Comparison of ENCODE assay signal across 9 cellular contexts in the genomic region with DNA sequence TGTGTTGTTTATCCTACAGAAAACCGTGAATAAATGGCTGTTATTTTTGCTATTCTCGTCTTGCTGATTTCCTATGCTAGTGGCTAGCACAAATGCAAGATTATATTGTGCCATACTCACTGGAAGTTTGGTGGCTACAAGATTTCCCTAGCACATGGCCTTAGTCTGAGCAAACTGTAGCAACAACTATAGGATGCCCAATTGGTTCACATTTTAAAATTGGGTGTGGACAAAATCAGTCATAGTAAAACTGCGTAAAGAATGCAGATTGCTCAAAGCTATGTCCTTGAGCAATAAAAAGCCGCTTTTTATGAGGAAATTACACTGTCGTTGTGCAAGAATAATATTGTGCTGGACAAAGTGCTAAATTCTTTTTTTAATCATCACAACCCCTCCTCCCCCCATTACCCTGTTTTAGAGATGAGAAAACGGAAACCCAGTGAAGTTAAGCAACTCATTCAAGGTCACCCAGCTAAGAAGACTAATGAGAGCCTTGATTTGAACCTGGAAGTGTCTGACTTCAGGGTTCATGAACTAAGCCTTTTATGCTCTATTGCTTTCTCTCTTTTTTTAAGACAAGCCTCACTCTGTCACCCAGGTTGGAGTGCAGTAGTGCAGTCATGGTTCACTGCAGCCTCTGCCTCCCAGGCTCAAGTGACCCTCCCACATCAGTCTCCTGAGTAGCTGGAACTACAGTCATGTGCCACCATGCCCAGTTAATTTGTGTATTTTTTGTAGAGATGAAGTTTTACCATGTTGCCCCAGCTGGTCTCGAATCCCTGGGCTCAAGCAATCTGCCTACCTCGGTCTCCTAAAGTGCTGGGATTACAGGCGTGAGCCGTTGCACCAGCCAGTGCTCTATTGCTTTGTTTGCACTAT.
A peak's percentile ranks its signal among the peaks of the same experiment; 100 is the strongest.
DNase-seq lines count a peak whose midpoint lies in the region; ATAC-seq, FAIRE-seq and TF ChIP-seq lines count a peak whose summit lies in the region.
"Had no signal": no experiment of that assay in that cellular context is flagged by ENCODE, and none has a peak within 500 bp of the region (broad histone marks: within the 10 kb centered on the region; RNA-seq: fewer than 3 reads in every experiment).

No MANE protein-coding gene starts in this region.

- peaks cover 0 to 3% of the 10 kb centered on the region in 2 experiments for H3K36me3 ChIP-seq in endothelial cell of umbilical vein (ENCODE audit: control insufficient read depth in 2 of 2, extremely low read depth in 1 of 2, insufficient read depth in 2 of 2, low read length in 2 of 2)

- peak; percentile 73 for ATAC-seq in GM21786 (IDR thresholded peaks at IDR 0.05; ENCODE audit: unreplicated experiment)

- peak; percentile 76 for DNase-seq in DMS53 (lab: John Stamatoyannopoulos, UW)
- peak; percentile 98 for DNase-seq in NCI-H226
- DNase-seq in endothelial cell of umbilical vein (ENCODE audit: low read depth, low spot score): peak; percentile 83
- DNase-seq in progenitor cell of endocrine pancreas (ENCODE audit: low spot score, unreplicated experiment): no peak
- no peak for DNase-seq in NCI-H128 (lab: John Stamatoyannopoulos, UW; ENCODE audit: unreplicated experiment)
- DNase-seq in NCI-H2227 treated with DMSO at 0.1 percent for 48 hours (lab: John Stamatoyannopoulos, UW): no peak
- DNase-seq in anterior cingulate cortex (lab: John Stamatoyannopoulos, UW): no peak

- H2AFZ ChIP-seq in endothelial cell of umbilical vein (ENCODE audit: low read depth, low read length): no peak overlapping the region

- H3K4me3 Mint-ChIP-seq in progenitor cell of endocrine pancreas (ENCODE audit: low read depth): no peak overlapping the region
- H3K4me3 Mint-ChIP-seq: natural killer cell treated with Interleukin-12 subunit alpha and Interleukin-12 subunit beta and Interleukin-15 and Interleukin-18, amount 100 ng/mL, for 72 hours had no signal

- peak overlapping the region; percentile 3 for H3K27ac Mint-ChIP-seq in progenitor cell of endocrine pancreas
- H3K27ac Mint-ChIP-seq: natural killer cell treated with Interleukin-12 subunit alpha and Interleukin-12 subunit beta and Interleukin-15 and Interleukin-18, amount 100 ng/mL, for 72 hours had no signal

- peak overlapping the region in 1 of 3 experiments; percentile 15 for H3K4me3 ChIP-seq in endothelial cell of umbilical vein (replicated peaks in 1 of 3; ENCODE audit: insufficient read depth in 1 of 3, low read depth in 1 of 3, low read length in 3 of 3)

- H3K4me2 ChIP-seq in endothelial cell of umbilical vein (ENCODE audit: insufficient read depth, low read length): peak overlapping the region; percentile 61

- H3K4me1 ChIP-seq in endothelial cell of umbilical vein (ENCODE audit: control insufficient read depth, extremely low read depth, insufficient read depth, low read length): peaks cover 56% of the 10 kb centered on the region

- H3K36me3 Mint-ChIP-seq in progenitor cell of endocrine pancreas (ENCODE audit: insufficient read depth): peaks cover 3% of the 10 kb centered on the region
- H3K36me3 Mint-ChIP-seq: natural killer cell treated with Interleukin-12 subunit alpha and Interleukin-12 subunit beta and Interleukin-15 and Interleukin-18, amount 100 ng/mL, for 72 hours had no signal

- H3K27ac ChIP-seq in endothelial cell of umbilical vein (ENCODE audit: insufficient read depth, low read depth, low read length): peak overlapping the region; percentile 89

- no peak for TF ChIP-seq POLR2A in endothelial cell of umbilical vein (IDR thresholded peaks at IDR 0.05; ENCODE audit: low read depth, low read length)

- TF ChIP-seq CTCF in endothelial cell of umbilical vein (IDR thresholded peaks at IDR 0.05; ENCODE audit: extremely low read depth in 1 of 2, insufficient read depth in 1 of 2, low read depth in 1 of 2, low read length in 2 of 2): no peak
- no peak for TF ChIP-seq CTCF in progenitor cell of endocrine pancreas (IDR thresholded peaks at IDR 0.05; ENCODE audit: unreplicated experiment)

- dilution Hi-C loops in endothelial cell of umbilical vein (cut with MboI; ENCODE audit: extremely low pct_ligation_motif_present, low sequenced_read_pairs): no loop called here

- no peaks in the 10 kb centered on the region for H3K27me3 ChIP-seq in endothelial cell of umbilical vein (ENCODE audit: control insufficient read depth in 2 of 2, insufficient read depth in 2 of 2, low read length in 2 of 2)

- no peaks in the 10 kb centered on the region for H3K9me3 ChIP-seq in endothelial cell of umbilical vein (replicated peaks; ENCODE audit: control insufficient read depth, insufficient read depth, low read length)

- CTCF ChIA-PET in endothelial cell of umbilical vein (lab: Charles Lee): interaction anchor here (0.7 to 2.4 kb wide), 5 partner anchors 10 to 74 kb away, joined by 3 to 11 read pairs (median 3); a partner anchor contains a TSS

- no peaks in the 10 kb centered on the region for H3K27me3 Mint-ChIP-seq in progenitor cell of endocrine pancreas

- intact Hi-C loops in endothelial cell of umbilical vein (cut with micrococcal nuclease): loop anchor here (1.0 to 5.0 kb wide), 7 partner anchors 20 to 626 kb away; a partner anchor contains a TSS

- POLR2A ChIA-PET in endothelial cell of umbilical vein (lab: Charles Lee): no interaction called here

- no peaks in the 10 kb centered on the region for H3K9me1 ChIP-seq in endothelial cell of umbilical vein (replicated peaks; ENCODE audit: control insufficient read depth, extremely low read depth, insufficient read depth, low read length)

- H3K9ac ChIP-seq in endothelial cell of umbilical vein (replicated peaks; ENCODE audit: extremely low read depth, insufficient read depth, low read length): peak overlapping the region; percentile 73

- BruUV-seq in endothelial cell of umbilical vein (replicated peaks; lab: Mats Ljungman, UMichigan): no TSS peak

- H3K4me1 Mint-ChIP-seq in progenitor cell of endocrine pancreas (ENCODE audit: low read depth): peaks cover 37% of the 10 kb centered on the region

- H3K79me2 ChIP-seq in endothelial cell of umbilical vein (ENCODE audit: control insufficient read depth, insufficient read depth, low read length): peaks cover 21% of the 10 kb centered on the region

- peak; percentile 61 for FAIRE-seq in endothelial cell of umbilical vein (lab: Jason Lieb, UNC)

- no peaks in the 10 kb centered on the region for H4K20me1 ChIP-seq in endothelial cell of umbilical vein (replicated peaks; ENCODE audit: control insufficient read depth, extremely low read depth, insufficient read depth, low read length)

- peaks cover 6% of the 10 kb centered on the region for H3K9me3 Mint-ChIP-seq in progenitor cell of endocrine pancreas (ENCODE audit: low read depth)

TF ChIP-seq in endothelial cell of umbilical vein, 7 proteins besides CTCF, POLR2A, EP300 and RAD21:
- TF ChIP-seq, protein P1, sequence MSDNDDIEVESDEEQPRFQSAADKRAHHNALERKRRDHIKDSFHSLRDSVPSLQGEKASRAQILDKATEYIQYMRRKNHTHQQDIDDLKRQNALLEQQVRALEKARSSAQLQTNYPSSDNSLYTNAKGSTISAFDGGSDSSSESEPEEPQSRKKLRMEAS (IDR thresholded peaks at IDR 0.05; ENCODE audit: insufficient read depth, insufficient read length): no peak
- TF ChIP-seq FOS (IDR thresholded peaks at IDR 0.05; ENCODE audit: borderline replicate concordance, insufficient read depth, low read length) (peak; percentile 51), GATA2 (IDR thresholded peaks at IDR 0.05; ENCODE audit: insufficient read depth, insufficient read length, low read depth, low read length) (no peak), POLR2AphosphoS5 (IDR thresholded peaks at IDR 0.05; ENCODE audit: insufficient read depth, low read depth, low read length) (peak; percentile 43), JUN (IDR thresholded peaks at IDR 0.05; ENCODE audit: borderline replicate concordance, insufficient read depth, insufficient read length, low read depth) (peak; percentile 58), MYC (IDR thresholded peaks at IDR 0.05; ENCODE audit: low read depth, low read length) (no peak)

Comparison
In these comparisons a context has a peak if more than half of its experiments do, and no peak if none do; other contexts are left out.
1. DNase-seq: peak in DMS53 (single experiment), NCI-H226 (single experiment) and endothelial cell of umbilical vein (single experiment); none in progenitor cell of endocrine pancreas (single experiment), NCI-H128 (single experiment), NCI-H2227 treated with DMSO at 0.1 percent for 48 hours (single experiment) and anterior cingulate cortex (0 of 58).